ENCODE assay signal across 20 cellular contexts in genomic region chr12:15393037-15393436, GRCh38.
"Had no signal": no experiment of that assay in that cellular context is flagged by ENCODE, and none has a peak within 500 bp of the region (broad histone marks: within the 10 kb centered on the region; RNA-seq: fewer than 3 reads in every experiment).

No MANE protein-coding gene starts in this region.

- H3K27me3 Mint-ChIP-seq: activated CD4-positive, alpha-beta memory T cell treated with anti-CD3 and anti-CD28 coated beads for 36 hours; activated naive CD4-positive, alpha-beta T cell treated with anti-CD3 and anti-CD28 coated beads, Interleukin-2, amount 10 ng/mL, durations not matched to agents 7 days and 5 days; activated naive CD8-positive, alpha-beta T cell treated with anti-CD3 and anti-CD28 coated beads for 36 hours had no signal

- H3K27ac ChIP-seq: brain microvascular endothelial cell, PC-9, VCaP had no signal

- H2AFZ ChIP-seq: PC-9 had no signal

- H3K4me2 ChIP-seq: PC-9 had no signal

- H3K4me3 ChIP-seq: PC-9 had no signal

- H3K4me3 Mint-ChIP-seq: activated CD4-positive, alpha-beta memory T cell treated with anti-CD3 and anti-CD28 coated beads for 36 hours; activated CD4-positive, alpha-beta T cell treated with anti-CD3 and anti-CD28 coated beads, Interleukin-2, amount 10 ng/mL, durations not matched to agents 7 days and 5 days; activated naive CD4-positive, alpha-beta T cell treated with anti-CD3 and anti-CD28 coated beads, Interleukin-2, amount 10 ng/mL, durations not matched to agents 7 days and 5 days; activated naive CD8-positive, alpha-beta T cell treated with anti-CD3 and anti-CD28 coated beads for 36 hours; activated T-cell treated with anti-CD3 and anti-CD28 coated beads, Interleukin-2, amount 50 U/mL, for 4 hours had no signal

- H3K36me3 ChIP-seq: brain microvascular endothelial cell had no signal

- H3K36me3 Mint-ChIP-seq: activated CD4-positive, alpha-beta memory T cell treated with anti-CD3 and anti-CD28 coated beads for 36 hours; activated naive CD4-positive, alpha-beta T cell treated with anti-CD3 and anti-CD28 coated beads, Interleukin-2, amount 10 ng/mL, durations not matched to agents 7 days and 5 days; activated naive CD8-positive, alpha-beta T cell treated with anti-CD3 and anti-CD28 coated beads for 36 hours had no signal

- H3K27ac Mint-ChIP-seq: activated CD4-positive, alpha-beta memory T cell treated with anti-CD3 and anti-CD28 coated beads for 36 hours; activated CD4-positive, alpha-beta T cell treated with anti-CD3 and anti-CD28 coated beads, Interleukin-2, amount 10 ng/mL, durations not matched to agents 7 days and 5 days; activated naive CD4-positive, alpha-beta T cell treated with anti-CD3 and anti-CD28 coated beads, Interleukin-2, amount 10 ng/mL, durations not matched to agents 7 days and 5 days; activated naive CD8-positive, alpha-beta T cell treated with anti-CD3 and anti-CD28 coated beads for 36 hours had no signal

- H3K4me1 Mint-ChIP-seq: activated CD4-positive, alpha-beta T cell treated with anti-CD3 and anti-CD28 coated beads, Interleukin-2, amount 10 ng/mL, durations not matched to agents 7 days and 5 days; activated naive CD4-positive, alpha-beta T cell treated with anti-CD3 and anti-CD28 coated beads, Interleukin-2, amount 10 ng/mL, durations not matched to agents 7 days and 5 days; activated naive CD8-positive, alpha-beta T cell treated with anti-CD3 and anti-CD28 coated beads for 36 hours had no signal

- ATAC-seq: activated T-cell treated with anti-CD3 and anti-CD28 coated beads, Interleukin-2, amount 50 U/mL, for 4 hours had no signal

- H3K27me3 ChIP-seq: brain microvascular endothelial cell had no signal

- DNase-seq: activated CD4-positive, alpha-beta memory T cell treated with anti-CD3 and anti-CD28 coated beads for 36 hours; activated CD4-positive, alpha-beta T cell treated with anti-CD3 and anti-CD28 coated beads, Interleukin-2, amount 10 ng/mL, durations not matched to agents 7 days and 5 days; activated CD4-positive, CD25-positive, alpha-beta regulatory T cell; activated CD8-positive, alpha-beta memory T cell treated with anti-CD3 and anti-CD28 coated beads for 24 hours; activated gamma-delta T cell; activated naive CD4-positive, alpha-beta T cell treated with anti-CD3 and anti-CD28 coated beads, Interleukin-2, amount 10 ng/mL, durations not matched to agents 7 days and 5 days; activated naive CD8-positive, alpha-beta T cell treated with anti-CD3 and anti-CD28 coated beads for 36 hours; activated T-cell treated with anti-CD3 and anti-CD28 coated beads, Interleukin-2, amount 50 U/mL, for 4 hours; brain microvascular endothelial cell; KG1; NCI-H1048; NCI-H146; NCI-H2029; NCI-H2107; NCI-H446; NCI-H524; PC-9; SIG-M5; T-helper 1 cell had no signal

- H3K9me3 Mint-ChIP-seq: activated CD4-positive, alpha-beta memory T cell treated with anti-CD3 and anti-CD28 coated beads for 36 hours; activated CD4-positive, alpha-beta T cell treated with anti-CD3 and anti-CD28 coated beads, Interleukin-2, amount 10 ng/mL, durations not matched to agents 7 days and 5 days; activated naive CD4-positive, alpha-beta T cell treated with anti-CD3 and anti-CD28 coated beads, Interleukin-2, amount 10 ng/mL, durations not matched to agents 7 days and 5 days; activated naive CD8-positive, alpha-beta T cell treated with anti-CD3 and anti-CD28 coated beads for 36 hours; activated T-cell treated with anti-CD3 and anti-CD28 coated beads, Interleukin-2, amount 50 U/mL, for 4 hours had no signal
